ENCODE assay signal across 8 cellular contexts in genomic region chr22:37426532-37427127, GRCh38. TPM values are rescaled to one million over a fixed set of nuclear protein-coding genes. Genes with fewer than 3 reads are reported as not detected.
DNase-seq lines count a peak whose midpoint lies in the region; ATAC-seq and TF ChIP-seq lines count a peak whose summit lies in the region.

No MANE protein-coding gene starts in this region.

- H3K4me3 ChIP-seq in AG04449 (ENCODE audit: low read depth, low read length) (peak overlapping the region; percentile 57), HUES48 (ENCODE audit: low read depth, low read length) (peak overlapping the region; percentile 59; the same call in 1 of the 2 replicates), mesodermal cell (ENCODE audit: extremely low read depth, insufficient read depth, low read length, poor library complexity, severe bottlenecking) (peak overlapping the region; percentile 39), ovary (no peak overlapping the region)

- POLR2A ChIA-PET in AG04449 (lab: Yijun Ruan, JAX), result no interaction called here

- no peak overlapping the region for H3K9ac ChIP-seq in HUES48 (ENCODE audit: low read depth, low read length)

- H3K36me3 ChIP-seq in HUES48 (ENCODE audit: control insufficient read depth, insufficient read depth, low read length) (no peaks in the 10 kb centered on the region), mesodermal cell (ENCODE audit: control insufficient read depth, insufficient read depth, low read length) (no peaks in the 10 kb centered on the region), ovary (no peaks in the 10 kb centered on the region)

- no peak for ATAC-seq in GM19463 (IDR thresholded peaks at IDR 0.05; ENCODE audit: unreplicated experiment)

- no peak for TF ChIP-seq EP300 in ovary (IDR thresholded peaks at IDR 0.05)

- intact Hi-C loops in ovary (cut with DNase I), result loop anchor here in 2 of 4 donors (10.0 kb wide), 2 partner anchors 68 to 112 kb away; no protein-coding TSS in a partner anchor

- 16 to 21% methylated on average over 5 to 10 of the region's 34 CpGs for WGBS in mesodermal cell (ENCODE audit: insufficient coverage in 2 of 2), 2 experiments
- whole genome bisulfite sequencing in ovary, 3 donors, result 2 to 3% (median 3%) methylated on average over 27 to 34 of the region's 34 CpGs

- H3K9me3 ChIP-seq in HUES48 (ENCODE audit: control insufficient read depth, insufficient read depth, low read length) (no peaks in the 10 kb centered on the region), mesodermal cell (ENCODE audit: control insufficient read depth, low read length) (no peaks in the 10 kb centered on the region), ovary (no peaks in the 10 kb centered on the region)

- DNase-seq in AG04449 (ENCODE audit: low read depth, low spot score) (no peak), SHP77 treated with DMSO at 0.1 percent for 48 hours (lab: John Stamatoyannopoulos, UW) (no peak), ovary (no peak), HT-29 (ENCODE audit: low spot score) (no peak)

- TF ChIP-seq POLR2A in ovary (IDR thresholded peaks at IDR 0.05), result no peak

- CTCF ChIA-PET in AG04449 (lab: Yijun Ruan, JAX), result interaction anchor here (7.3 kb wide), 1 partner anchor 110 kb away, joined by 105 read pairs; no protein-coding TSS in a partner anchor

- H3K27ac ChIP-seq in HUES48 (ENCODE audit: low read depth, low read length) (no peak overlapping the region), cingulate gyrus (ENCODE audit: low read depth, low read length) (peak overlapping the region; percentile 79), mesodermal cell (ENCODE audit: low read depth, low read length, severe bottlenecking) (no peak overlapping the region), ovary (no peak overlapping the region)

- H3K27me3 ChIP-seq in HUES48 (ENCODE audit: control insufficient read depth, insufficient read depth, low read length) (peaks cover 46% of the 10 kb centered on the region), ovary (no peaks in the 10 kb centered on the region)

- no peak for TF ChIP-seq CTCF in AG04449 (IDR thresholded peaks at IDR 0.05; ENCODE audit: insufficient read depth, low read length, missing control alignments)
- TF ChIP-seq CTCF in ovary (IDR thresholded peaks at IDR 0.05), result no peak

- peaks cover 6% of the 10 kb centered on the region; the same call in 1 of the 2 replicates for H3K4me1 ChIP-seq in HUES48 (ENCODE audit: control insufficient read depth, insufficient read depth, low read length)
- peaks cover 10% of the 10 kb centered on the region for H3K4me1 ChIP-seq in mesodermal cell (ENCODE audit: control insufficient read depth, insufficient read depth, low read length, poor library complexity, severe bottlenecking)
- H3K4me1 ChIP-seq in ovary (ENCODE audit: insufficient read depth), result peaks cover 4% of the 10 kb centered on the region

RNA-seq across cellular contexts. Expression of gene ELFN2, which starts 0.6 kb away (rescaled TPM):
- 0.22 TPM for polyA plus RNA-seq in mesodermal cell (2013, experiment 1 of 2)
- polyA plus RNA-seq in mesodermal cell (2013, experiment 2 of 2), result 0.15 TPM
- total RNA-seq in ovary, result under 1 TPM in 2 of 7 donors, not detected in 5; 0.02 to 0.03 TPM
- polyA plus RNA-seq in ovary, result under 1 TPM; 0.01 to 0.05 TPM
- total RNA-seq in HT-29 (2014; rRNA removed; shearing (Covaris generic)), result 0.03 TPM in 1 of 2 replicates, not detected in the other

RNA-seq across cellular contexts. Expression of gene MFNG, which starts 59.6 kb away (rescaled TPM):
- 1.4 TPM for polyA plus RNA-seq in mesodermal cell (2013, experiment 1 of 2)
- polyA plus RNA-seq in mesodermal cell (2013, experiment 2 of 2), result 0.76 TPM
- 10 to 100 TPM in 1 of 7 donors, 1 to 10 TPM in 6; 4.4 to 11.1 (median 7.1) TPM for total RNA-seq in ovary
- 1 to 10 TPM; 4.7 to 7.1 TPM for polyA plus RNA-seq in ovary
- total RNA-seq in HT-29 (2014; rRNA removed; shearing (Covaris generic)), result 1.0 and 2.1 TPM in 2 replicates
